Comparison of ENCODE assay signal across 15 cellular contexts in genomic region chr7:70785427-70785826, GRCh38.
"Had no signal": no experiment of that assay in that cellular context is flagged by ENCODE, and none has a peak within 500 bp of the region (broad histone marks: within the 10 kb centered on the region; RNA-seq: fewer than 3 reads in every experiment).

No MANE protein-coding gene starts in this region.

- H3K9me3 Mint-ChIP-seq: activated naive CD4-positive, alpha-beta T cell treated with anti-CD3 and anti-CD28 coated beads, Interleukin-2, amount 50 U/mL, for 72 hours had no signal

- H3K36me3 Mint-ChIP-seq: activated naive CD4-positive, alpha-beta T cell treated with anti-CD3 and anti-CD28 coated beads, Interleukin-2, amount 50 U/mL, for 72 hours; naive thymus-derived CD8-positive, alpha-beta T cell had no signal

- H3K4me3 ChIP-seq: cardiac muscle cell, dorsolateral prefrontal cortex, gastroesophageal sphincter, heart right ventricle had no signal

- H3K4me3 Mint-ChIP-seq: naive thymus-derived CD8-positive, alpha-beta T cell had no signal

- H3K27me3 ChIP-seq: cardiac muscle cell, dorsolateral prefrontal cortex, gastroesophageal sphincter, heart right ventricle had no signal

- H3K27ac ChIP-seq: cardiac muscle cell, dorsolateral prefrontal cortex, gastroesophageal sphincter, heart right ventricle, WERI-Rb-1 had no signal

- DNase-seq: activated CD4-positive, alpha-beta T cell treated with anti-CD3 and anti-CD28 coated beads for 1 hour; activated CD4-positive, alpha-beta T cell treated with anti-CD3 and anti-CD28 coated beads, Interleukin-2, amount 50 U/mL, for 48 hours; activated gamma-delta T cell treated with Interleukin-2 at 50 U/mL for 16 hours; amniotic stem cell; dorsolateral prefrontal cortex; heart right ventricle; mesendoderm; naive thymus-derived CD8-positive, alpha-beta T cell; posterior cingulate gyrus; stimulated activated naive CD4-positive, alpha-beta T cell; SW 1271; WERI-Rb-1 had no signal

- H3K27ac Mint-ChIP-seq: activated naive CD4-positive, alpha-beta T cell treated with anti-CD3 and anti-CD28 coated beads, Interleukin-2, amount 50 U/mL, for 72 hours; naive thymus-derived CD8-positive, alpha-beta T cell had no signal

- H3K4me1 ChIP-seq: gastroesophageal sphincter, heart right ventricle had no signal

- H3K9me3 ChIP-seq: gastroesophageal sphincter, heart right ventricle had no signal
